ENCODE assay signal across 9 cellular contexts in the genomic region with DNA sequence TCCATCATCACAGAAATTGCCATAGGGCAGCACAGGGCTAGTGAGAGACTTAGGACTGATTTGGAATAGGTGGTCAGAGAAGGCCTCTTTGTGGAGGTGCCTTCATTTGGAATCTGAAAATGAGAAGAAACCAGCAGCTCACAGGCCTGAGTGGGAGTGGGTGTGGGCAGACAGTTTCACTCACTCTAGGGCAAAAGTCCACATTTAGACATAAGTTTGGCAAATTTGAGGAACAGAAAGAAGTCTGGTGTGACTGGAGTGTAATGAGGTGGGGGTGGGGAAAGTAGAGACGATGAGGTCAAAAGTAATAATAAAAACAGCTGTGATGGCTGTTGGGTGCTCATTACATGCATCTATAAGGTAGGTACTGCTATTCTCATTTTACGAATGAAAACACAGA. TPM values are rescaled to one million over a fixed set of nuclear protein-coding genes. Genes with fewer than 3 reads are reported as not detected.
A peak's percentile ranks its signal among the peaks of the same experiment; 100 is the strongest.
DNase-seq lines count a peak whose midpoint lies in the region; ATAC-seq, FAIRE-seq and TF ChIP-seq lines count a peak whose summit lies in the region.
"Had no signal": no experiment of that assay in that cellular context is flagged by ENCODE, and none has a peak within 500 bp of the region (broad histone marks: within the 10 kb centered on the region; RNA-seq: fewer than 3 reads in every experiment).

No MANE protein-coding gene starts in this region.

- H3K9me3 ChIP-seq in PC-9 (ENCODE audit: insufficient read depth, low read depth), result peaks cover 3% of the 10 kb centered on the region; the same call in 1 of the 2 replicates

- intact Hi-C loops in PC-9 (cut with micrococcal nuclease; ENCODE audit: unreplicated experiment), result no loop called here

- H3K27me3 ChIP-seq in PC-9 (ENCODE audit: insufficient read depth, low read depth), result no peaks in the 10 kb centered on the region

- no TSS peak for BruUV-seq in PC-9 (replicated peaks; lab: Mats Ljungman, UMichigan)

- peak overlapping the region; percentile 79 for H3K27ac Mint-ChIP-seq in stimulated activated naive B cell treated with anti-CD40 and anti-IgM and Interleukin-4, amounts not matched to agents 10 μg/mL and 1 μg/mL and 100 μg/mL, for 72 hours

- CTCF ChIA-PET in PC-9 (lab: Charles Lee), result no interaction called here

- peaks cover 61 to 88% of the 10 kb centered on the region in 2 donors for H3K4me1 Mint-ChIP-seq in stimulated activated naive B cell treated with anti-CD40 and anti-IgM and Interleukin-4, amounts not matched to agents 10 μg/mL and 1 μg/mL and 100 μg/mL, for 72 hours

- H3K36me3 Mint-ChIP-seq in stimulated activated naive B cell treated with anti-CD40 and anti-IgM and Interleukin-4, amounts not matched to agents 10 μg/mL and 1 μg/mL and 100 μg/mL, for 72 hours, result peaks cover 0 to 6% of the 10 kb centered on the region in 2 donors

- H3K4me2 ChIP-seq in PC-9, result peak overlapping the region; percentile 72

- no peak for DNase-seq in activated CD4-positive, CD25-positive, alpha-beta regulatory T cell treated with anti-CD3 and anti-CD28 coated beads, Interleukin-2, amount 50 U/mL, for 72 hours
- DNase-seq in PC-9, result no peak
- DNase-seq in stimulated activated naive B cell treated with anti-CD40 and anti-IgM and Interleukin-4, amounts not matched to agents 10 μg/mL and 1 μg/mL and 100 μg/mL, for 72 hours, result peak; percentile 78
- DNase-seq in NCI-H1436 treated with DMSO at 0.1 percent for 48 hours (lab: John Stamatoyannopoulos, UW), result no peak
- no peak for DNase-seq in activated CD4-positive, CD25-positive, alpha-beta regulatory T cell (lab: John Stamatoyannopoulos, UW)
- no peak for DNase-seq in frontal cortex (ENCODE audit: low spot score in 2 of 2)
- DNase-seq: ACHN had no signal

- no peak for FAIRE-seq in frontal cortex (lab: Jason Lieb, UNC)

- no peaks in the 10 kb centered on the region for H3K27me3 Mint-ChIP-seq in stimulated activated naive B cell treated with anti-CD40 and anti-IgM and Interleukin-4, amounts not matched to agents 10 μg/mL and 1 μg/mL and 100 μg/mL, for 72 hours

- peak; percentile 5 to 39 for ATAC-seq in activated CD4-positive, CD25-positive, alpha-beta regulatory T cell treated with anti-CD3 and anti-CD28 coated beads, Interleukin-2, amount 50 U/mL, for 24 hours
- peak; percentile 48 for ATAC-seq in HG02852 (IDR thresholded peaks at IDR 0.05; ENCODE audit: unreplicated experiment)
- ATAC-seq in stimulated activated naive B cell treated with anti-CD40 and anti-IgM and Interleukin-4, amounts not matched to agents 10 μg/mL and 1 μg/mL and 100 μg/mL, for 72 hours (replicated peaks), result peak; percentile 67 to 73

- POLR2A ChIA-PET in PC-9 (lab: Charles Lee; ENCODE audit: unreplicated experiment), result interaction anchor here (0.6 kb wide), 2 partner anchors 22 to 36 kb away, joined by 3 read pairs; a partner anchor contains a TSS

- H3K9me2 ChIP-seq in PC-9 (ENCODE audit: insufficient read depth), result no peaks in the 10 kb centered on the region

- H4K20me1 ChIP-seq in PC-9 (ENCODE audit: insufficient read depth), result no peaks in the 10 kb centered on the region

- H3K36me3 ChIP-seq in PC-9 (ENCODE audit: low read depth), result peaks cover 7% of the 10 kb centered on the region

- peaks cover 39% of the 10 kb centered on the region for H3K79me2 ChIP-seq in PC-9 (ENCODE audit: low read depth)

- H3K4me3 Mint-ChIP-seq in stimulated activated naive B cell treated with anti-CD40 and anti-IgM and Interleukin-4, amounts not matched to agents 10 μg/mL and 1 μg/mL and 100 μg/mL, for 72 hours, result peak overlapping the region; percentile 37 to 55

- H3K4me1 ChIP-seq in PC-9 (replicated peaks; ENCODE audit: insufficient read depth), result peaks cover 76% of the 10 kb centered on the region

- H3F3A ChIP-seq in PC-9 (ENCODE audit: insufficient read depth, low read depth), result peaks cover 61% of the 10 kb centered on the region

- no peak overlapping the region for H3K4me3 ChIP-seq in PC-9

- H2AFZ ChIP-seq in PC-9, result no peak overlapping the region

- no peaks in the 10 kb centered on the region for H3K9me3 Mint-ChIP-seq in stimulated activated naive B cell treated with anti-CD40 and anti-IgM and Interleukin-4, amounts not matched to agents 10 μg/mL and 1 μg/mL and 100 μg/mL, for 72 hours

- H3K27ac ChIP-seq in PC-9, result peak overlapping the region; percentile 97

- TF ChIP-seq CTCF in PC-9 (conservative IDR thresholded peaks at IDR 0.05), result no peak

RNA-seq across cellular contexts. Expression of a gene that starts 22.4 kb away (rescaled TPM):
- 62.5 and 70.0 TPM in 2 replicates for total RNA-seq in PC-9 (2021)
- total RNA-seq in frontal cortex, result 4.1 TPM

Comparison
In these comparisons a context has a peak if more than half of its experiments do, and no peak if none do; other contexts are left out.
1. RNA of a gene that starts 22.4 kb away (total RNA-seq): 62.5 to 70.0 TPM in PC-9; 4.1 TPM in frontal cortex (single experiment); every median in the first group is over 10 times any median in the second.
2. Peak in every context shown above with its lines, with median percentiles within 50 percentile points of each other: ATAC-seq.